Comparison of ENCODE assay signal across 8 cellular contexts in the genomic region with DNA sequence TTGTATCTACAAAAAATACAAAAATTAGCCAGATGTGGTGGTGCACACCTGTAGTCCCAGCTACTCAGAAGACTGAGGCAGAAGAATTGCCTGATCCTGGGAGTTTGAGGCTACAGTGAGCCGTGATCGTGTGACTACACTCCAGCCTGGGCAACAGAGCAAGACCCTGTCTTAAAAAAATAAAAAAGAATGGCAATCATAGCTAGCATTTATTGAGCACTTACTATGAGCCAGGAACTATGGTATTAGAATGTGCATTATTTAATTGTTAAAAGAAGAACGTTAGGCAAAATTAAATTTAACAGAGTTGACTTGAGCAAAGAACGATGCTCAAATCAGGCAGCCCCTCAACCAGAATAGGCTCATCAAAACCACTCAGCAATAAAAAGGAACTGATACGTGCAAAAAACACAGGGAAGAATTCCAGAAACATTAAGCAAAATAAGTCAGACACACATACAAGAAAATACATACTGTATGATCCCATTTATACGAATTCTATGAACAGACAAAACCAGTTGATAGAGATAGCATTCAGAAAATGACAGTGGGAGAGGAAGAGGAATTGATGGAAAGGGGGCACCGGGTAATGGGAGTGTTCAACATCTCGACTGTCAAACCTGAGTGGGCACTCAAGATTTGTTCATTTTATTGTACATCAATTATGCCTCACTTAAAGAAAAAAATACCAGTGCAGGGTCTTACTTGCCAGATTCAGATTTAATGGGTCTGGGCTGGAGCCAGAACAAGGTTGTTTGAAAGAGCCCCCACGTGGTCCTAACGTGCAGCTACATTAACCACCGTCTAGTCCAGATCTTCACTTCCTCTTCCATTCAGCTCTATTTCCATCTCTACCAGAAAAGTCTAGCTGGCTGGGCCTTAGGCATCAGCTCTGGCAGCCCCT. TPM values are rescaled to one million over a fixed set of nuclear protein-coding genes. Genes with fewer than 3 reads are reported as not detected.
DNase-seq lines count a peak whose midpoint lies in the region; ATAC-seq, FAIRE-seq and TF ChIP-seq lines count a peak whose summit lies in the region.

No MANE protein-coding gene starts in this region.

- H3K36me3 ChIP-seq in BE2C (no peaks in the 10 kb centered on the region), MM.1S (replicated peaks; ENCODE audit: insufficient read depth, low read length) (no peaks in the 10 kb centered on the region), keratinocyte (ENCODE audit: control insufficient read depth in 2 of 2, extremely low read depth in 1 of 2, insufficient read depth in 2 of 2, low read length in 2 of 2) (no peaks in the 10 kb centered on the region)

- peaks cover 24% of the 10 kb centered on the region for H3F3A ChIP-seq in MM.1S (ENCODE audit: insufficient read depth, low read length)

- FAIRE-seq in GM12892 (lab: Jason Lieb, UNC) (peak; percentile 96), keratinocyte (lab: Jason Lieb, UNC) (peak; percentile 71)

- no peaks in the 10 kb centered on the region for H3K27me3 ChIP-seq in BE2C
- no peaks in the 10 kb centered on the region for H3K27me3 ChIP-seq in MM.1S (replicated peaks; ENCODE audit: insufficient read depth, low read length)
- no peaks in the 10 kb centered on the region for H3K27me3 ChIP-seq in keratinocyte (ENCODE audit: control insufficient read depth, extremely low read depth, insufficient read depth, low read length)

- TF ChIP-seq POLR2A in GM12892 (IDR thresholded peaks at IDR 0.05; ENCODE audit: low read depth, low read length) = no peak

- no peaks in the 10 kb centered on the region for H3K9me1 ChIP-seq in keratinocyte (ENCODE audit: control insufficient read depth, extremely low read depth, insufficient read depth, low read length)

- H3K27ac ChIP-seq in MM.1S (ENCODE audit: low read length) (peak overlapping the region; percentile 26; the same call in 1 of the 2 replicates), keratinocyte (ENCODE audit: control insufficient read depth, insufficient read depth, low read length) (no peak overlapping the region)

- H2AFZ ChIP-seq in MM.1S (ENCODE audit: low read length) (no peak overlapping the region), keratinocyte (ENCODE audit: control insufficient read depth, low read length) (no peak overlapping the region)

- H3K9ac ChIP-seq in MM.1S (ENCODE audit: low read length) (no peak overlapping the region), keratinocyte (ENCODE audit: control insufficient read depth, extremely low read depth, insufficient read depth, low read length) (no peak overlapping the region)

- H3K9me3 ChIP-seq in BE2C = no peaks in the 10 kb centered on the region
- H3K9me3 ChIP-seq in MM.1S (replicated peaks; ENCODE audit: insufficient read depth, low read length) = no peaks in the 10 kb centered on the region
- H3K9me3 ChIP-seq in keratinocyte (ENCODE audit: control insufficient read depth, low read depth, low read length) = no peaks in the 10 kb centered on the region

- H3K4me2 ChIP-seq in MM.1S (ENCODE audit: low read depth, low read length) = peak overlapping the region; percentile 10; the same call in 1 of the 2 replicates
- H3K4me2 ChIP-seq in keratinocyte (ENCODE audit: control insufficient read depth, extremely low read depth, insufficient read depth, low read depth, low read length) = no peak overlapping the region

- dilution Hi-C loops in keratinocyte (cut with MboI; ENCODE audit: extremely low pct_ligation_motif_present, low sequenced_read_pairs) = no loop called here

- TF ChIP-seq CTCF in BE2C (IDR thresholded peaks at IDR 0.05; ENCODE audit: low read depth, low read length) (peak; percentile 45), MM.1S (IDR thresholded peaks at IDR 0.05; ENCODE audit: low read length) (peak; percentile 50), keratinocyte (optimal IDR thresholded peaks at IDR 0.05 in 1 of 3, IDR thresholded peaks at IDR 0.05 in 1 of 3, conservative IDR thresholded peaks at IDR 0.05 in 1 of 3; ENCODE audit: extremely low read depth in 1 of 3, insufficient read depth in 2 of 3, low read length in 3 of 3) (peak in 1 of 3 experiments; percentile 43)

- no peak for ATAC-seq in GM21515 (IDR thresholded peaks at IDR 0.05; ENCODE audit: unreplicated experiment)
- ATAC-seq in esophagus mucosa = no peak

- no peaks in the 10 kb centered on the region for H4K20me1 ChIP-seq in MM.1S (ENCODE audit: insufficient read depth, low read length)
- no peaks in the 10 kb centered on the region for H4K20me1 ChIP-seq in keratinocyte (ENCODE audit: control insufficient read depth, extremely low read depth, insufficient read depth, low read length)

- H3K79me2 ChIP-seq in MM.1S (ENCODE audit: low read length) (no peaks in the 10 kb centered on the region), keratinocyte (ENCODE audit: control insufficient read depth, insufficient read depth, low read length) (peaks cover 10% of the 10 kb centered on the region)

- no peaks in the 10 kb centered on the region for H3K4me1 ChIP-seq in BE2C
- H3K4me1 ChIP-seq in MM.1S (ENCODE audit: low read length) = peaks cover 23% of the 10 kb centered on the region
- H3K4me1 ChIP-seq in keratinocyte (ENCODE audit: control insufficient read depth, extremely low read depth, insufficient read depth, low read length) = peaks cover 42% of the 10 kb centered on the region

- H3K4me3 ChIP-seq in BE2C (ENCODE audit: low read depth, low read length) = no peak overlapping the region
- no peak overlapping the region for H3K4me3 ChIP-seq in MM.1S (ENCODE audit: low read length)
- H3K4me3 ChIP-seq in keratinocyte (ENCODE audit: control insufficient read depth in 2 of 3, extremely low read depth in 1 of 3, insufficient read depth in 2 of 3, low read depth in 1 of 3, low read length in 3 of 3) = no peak overlapping the region

- no peaks in the 10 kb centered on the region for H3K9me2 ChIP-seq in MM.1S (replicated peaks; ENCODE audit: insufficient read depth, low read length)

- DNase-seq in BE2C (peak; percentile 39), GM12892 (ENCODE audit: insufficient read length) (no peak), MM.1S (peak; percentile 57), keratinocyte (ENCODE audit: low read depth, low spot score) (no peak), COLO668 (lab: John Stamatoyannopoulos, UW; ENCODE audit: unreplicated experiment) (no peak)
- peak; percentile 33 to 38 for DNase-seq in activated CD4-positive, alpha-beta T cell treated with anti-CD3 and anti-CD28 coated beads, Interleukin-2, amount 50 U/mL, for 4 hours

RNA-seq across cellular contexts. Expression of gene SCNN1A, which starts 8.0 kb away (rescaled TPM):
- polyA plus RNA-seq in BE2C (2012; ENCODE audit: insufficient read depth, insufficient read length, low read depth) = not detected
- polyA plus RNA-seq in GM12892 (2012; ENCODE audit: missing spikeins) = not detected
- polyA plus RNA-seq in keratinocyte = 3.8 to 13.2 TPM (median 11.1 TPM) in 3 replicates
- polyA plus RNA-seq in keratinocyte (2011; ENCODE audit: low read depth) = 21.9 TPM
- polyA plus RNA-seq in keratinocyte (2011; cell fraction: cytosol; rRNA removed) = 4.1 and 4.5 TPM in 2 replicates
- 20.5 and 22.3 TPM in 2 replicates for polyA plus RNA-seq in keratinocyte (2011; cell fraction: nucleus; rRNA removed)
- 12.9 and 30.9 TPM in 2 replicates for polyA plus RNA-seq in keratinocyte (2012; ENCODE audit: low replicate concordance)
- polyA minus RNA-seq in keratinocyte = 9.3 to 37.2 TPM (median 15.6 TPM) in 3 replicates
- 5.0 TPM for polyA minus RNA-seq in keratinocyte (2011; cell fraction: cytosol; rRNA and poly(A)+ RNA removed)
- 7.4 and 9.9 TPM in 2 replicates for polyA minus RNA-seq in keratinocyte (2011; cell fraction: nucleus; rRNA and poly(A)+ RNA removed)
- total RNA-seq in esophagus mucosa = 142 TPM

RNA-seq across cellular contexts. Expression of gene LTBR, which starts 16.6 kb away (rescaled TPM):
- polyA plus RNA-seq in BE2C (2012; ENCODE audit: insufficient read depth, insufficient read length, low read depth) = 1.2 TPM
- polyA plus RNA-seq in GM12892 (2012; ENCODE audit: missing spikeins) = 0.40 TPM
- 39.5 to 101 TPM (median 42.7 TPM) in 3 replicates for polyA plus RNA-seq in keratinocyte
- polyA plus RNA-seq in keratinocyte (2011; ENCODE audit: low read depth) = 71.5 TPM
- polyA plus RNA-seq in keratinocyte (2011; cell fraction: cytosol; rRNA removed) = 39.8 and 91.6 TPM in 2 replicates
- polyA plus RNA-seq in keratinocyte (2011; cell fraction: nucleus; rRNA removed) = 116 and 157 TPM in 2 replicates
- polyA plus RNA-seq in keratinocyte (2012; ENCODE audit: low replicate concordance) = 81.1 and 123 TPM in 2 replicates
- 25.5 to 123 TPM (median 30.4 TPM) in 3 replicates for polyA minus RNA-seq in keratinocyte
- polyA minus RNA-seq in keratinocyte (2011; cell fraction: cytosol; rRNA and poly(A)+ RNA removed) = 90.2 TPM
- 52.7 and 58.7 TPM in 2 replicates for polyA minus RNA-seq in keratinocyte (2011; cell fraction: nucleus; rRNA and poly(A)+ RNA removed)
- 84.2 TPM for total RNA-seq in esophagus mucosa

RNA-seq across cellular contexts. Expression of gene TNFRSF1A, which starts 25.4 kb away (rescaled TPM):
- polyA plus RNA-seq in BE2C (2012; ENCODE audit: insufficient read depth, insufficient read length, low read depth) = 15.8 TPM
- polyA plus RNA-seq in GM12892 (2012; ENCODE audit: missing spikeins) = 6.0 TPM
- polyA plus RNA-seq in keratinocyte = 54.0 to 157 TPM (median 101 TPM) in 3 replicates
- 24.9 TPM for polyA plus RNA-seq in keratinocyte (2011; ENCODE audit: low read depth)
- polyA plus RNA-seq in keratinocyte (2011; cell fraction: cytosol; rRNA removed) = 87.5 and 120 TPM in 2 replicates
- polyA plus RNA-seq in keratinocyte (2011; cell fraction: nucleus; rRNA removed) = 212 and 216 TPM in 2 replicates
- polyA plus RNA-seq in keratinocyte (2012; ENCODE audit: low replicate concordance) = 88.6 and 105 TPM in 2 replicates
- polyA minus RNA-seq in keratinocyte = 62.7 to 254 TPM (median 79.8 TPM) in 3 replicates
- 106 TPM for polyA minus RNA-seq in keratinocyte (2011; cell fraction: cytosol; rRNA and poly(A)+ RNA removed)
- polyA minus RNA-seq in keratinocyte (2011; cell fraction: nucleus; rRNA and poly(A)+ RNA removed) = 109 and 203 TPM in 2 replicates
- 99.3 TPM for total RNA-seq in esophagus mucosa

RNA-seq across cellular contexts. Expression of gene PLEKHG6, which starts 56.8 kb away (rescaled TPM):
- polyA plus RNA-seq in BE2C (2012; ENCODE audit: insufficient read depth, insufficient read length, low read depth) = 0.23 TPM
- 2.2 TPM for polyA plus RNA-seq in GM12892 (2012; ENCODE audit: missing spikeins)
- 0.74 to 1.9 TPM (median 0.81 TPM) in 3 replicates for polyA plus RNA-seq in keratinocyte
- polyA plus RNA-seq in keratinocyte (2011; ENCODE audit: low read depth) = 2.2 TPM
- polyA plus RNA-seq in keratinocyte (2011; cell fraction: cytosol; rRNA removed) = 1.8 and 3.2 TPM in 2 replicates
- polyA plus RNA-seq in keratinocyte (2011; cell fraction: nucleus; rRNA removed) = 3.3 and 9.0 TPM in 2 replicates
- 1.7 and 9.6 TPM in 2 replicates for polyA plus RNA-seq in keratinocyte (2012; ENCODE audit: low replicate concordance)
- polyA minus RNA-seq in keratinocyte = 1.2 to 5.2 TPM (median 4.6 TPM) in 3 replicates
- 5.6 TPM for polyA minus RNA-seq in keratinocyte (2011; cell fraction: cytosol; rRNA and poly(A)+ RNA removed)
- 1.5 and 2.1 TPM in 2 replicates for polyA minus RNA-seq in keratinocyte (2011; cell fraction: nucleus; rRNA and poly(A)+ RNA removed)
- 21.1 TPM for total RNA-seq in esophagus mucosa

Comparison
In these comparisons a context has a peak if more than half of its experiments do, and no peak if none do; other contexts are left out.
1. DNase-seq: peak in BE2C (single experiment), MM.1S (single experiment) and activated CD4-positive, alpha-beta T cell treated with anti-CD3 and anti-CD28 coated beads, Interleukin-2, amount 50 U/mL, for 4 hours (2 of 2); none in GM12892 (single experiment), keratinocyte (single experiment) and COLO668 (single experiment).